1 cellular context compared by ENCODE assay signal in the genomic region with DNA sequence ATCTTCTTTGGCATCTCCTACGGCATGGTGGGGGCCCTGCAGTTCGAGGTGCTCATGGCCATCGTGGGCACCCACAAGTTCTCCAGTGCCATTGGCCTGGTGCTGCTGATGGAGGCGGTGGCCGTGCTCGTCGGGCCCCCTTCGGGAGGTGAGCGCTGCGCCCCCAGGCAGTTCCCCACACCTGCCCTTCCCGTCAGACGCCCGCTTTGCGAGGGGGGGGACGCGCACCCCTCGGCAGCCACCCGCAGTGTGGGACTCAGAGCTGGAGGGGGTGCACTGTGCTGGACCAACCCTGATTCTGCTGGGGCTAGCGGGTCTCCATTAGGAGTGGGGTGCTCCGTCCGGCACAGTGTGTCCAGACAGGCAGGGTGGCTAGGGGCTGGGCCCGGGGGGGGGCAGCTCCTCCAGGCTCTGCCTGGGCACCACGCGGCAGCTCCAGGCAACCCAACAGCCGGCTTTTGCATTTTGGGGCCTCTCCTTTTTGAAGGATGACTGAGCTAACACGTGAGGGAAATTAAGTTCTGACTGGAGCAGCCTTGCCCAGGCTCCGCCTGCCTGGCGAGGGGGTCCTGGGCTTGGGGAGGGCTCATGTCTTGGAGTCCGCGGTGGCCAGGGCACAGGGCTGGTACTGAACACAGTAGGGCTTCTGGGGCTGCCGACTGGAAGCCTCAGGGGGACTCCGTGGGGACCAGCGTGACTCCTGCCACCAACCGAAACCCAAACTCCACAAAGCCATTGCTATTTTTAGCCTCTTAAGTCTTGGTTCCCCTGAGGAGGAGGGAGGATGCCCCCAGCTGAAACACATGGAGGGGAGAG.
TF ChIP-seq lines count a peak whose summit lies in the region.

No MANE protein-coding gene starts in this region.

TF ChIP-seq in K562, 482 proteins besides CTCF, POLR2A, EP300 and RAD21:
- TF ChIP-seq HNRNPL (IDR thresholded peaks at IDR 0.05; ENCODE audit: low read depth, low read length) (0 out of 2 replicates have a peak, but pooled peaks have one; percentile 12), KAT7 (CRISPR knock-in tag; IDR thresholded peaks at IDR 0.05; ENCODE audit: borderline replicate concordance) (0 out of 2 replicates have a peak, but pooled peaks have one; percentile 69), POLR2G (IDR thresholded peaks at IDR 0.05; ENCODE audit: low read depth, low read length) (peak; percentile 53), MEF2A (IDR thresholded peaks at IDR 0.05; ENCODE audit: control insufficient read depth, low read depth, low read length) (peak; percentile 46; the same call in 1 of the 2 replicates), U2AF1 (optimal IDR thresholded peaks at IDR 0.05; ENCODE audit: low read depth, low read length) (no peak)
- TF ChIP-seq, protein P1, sequence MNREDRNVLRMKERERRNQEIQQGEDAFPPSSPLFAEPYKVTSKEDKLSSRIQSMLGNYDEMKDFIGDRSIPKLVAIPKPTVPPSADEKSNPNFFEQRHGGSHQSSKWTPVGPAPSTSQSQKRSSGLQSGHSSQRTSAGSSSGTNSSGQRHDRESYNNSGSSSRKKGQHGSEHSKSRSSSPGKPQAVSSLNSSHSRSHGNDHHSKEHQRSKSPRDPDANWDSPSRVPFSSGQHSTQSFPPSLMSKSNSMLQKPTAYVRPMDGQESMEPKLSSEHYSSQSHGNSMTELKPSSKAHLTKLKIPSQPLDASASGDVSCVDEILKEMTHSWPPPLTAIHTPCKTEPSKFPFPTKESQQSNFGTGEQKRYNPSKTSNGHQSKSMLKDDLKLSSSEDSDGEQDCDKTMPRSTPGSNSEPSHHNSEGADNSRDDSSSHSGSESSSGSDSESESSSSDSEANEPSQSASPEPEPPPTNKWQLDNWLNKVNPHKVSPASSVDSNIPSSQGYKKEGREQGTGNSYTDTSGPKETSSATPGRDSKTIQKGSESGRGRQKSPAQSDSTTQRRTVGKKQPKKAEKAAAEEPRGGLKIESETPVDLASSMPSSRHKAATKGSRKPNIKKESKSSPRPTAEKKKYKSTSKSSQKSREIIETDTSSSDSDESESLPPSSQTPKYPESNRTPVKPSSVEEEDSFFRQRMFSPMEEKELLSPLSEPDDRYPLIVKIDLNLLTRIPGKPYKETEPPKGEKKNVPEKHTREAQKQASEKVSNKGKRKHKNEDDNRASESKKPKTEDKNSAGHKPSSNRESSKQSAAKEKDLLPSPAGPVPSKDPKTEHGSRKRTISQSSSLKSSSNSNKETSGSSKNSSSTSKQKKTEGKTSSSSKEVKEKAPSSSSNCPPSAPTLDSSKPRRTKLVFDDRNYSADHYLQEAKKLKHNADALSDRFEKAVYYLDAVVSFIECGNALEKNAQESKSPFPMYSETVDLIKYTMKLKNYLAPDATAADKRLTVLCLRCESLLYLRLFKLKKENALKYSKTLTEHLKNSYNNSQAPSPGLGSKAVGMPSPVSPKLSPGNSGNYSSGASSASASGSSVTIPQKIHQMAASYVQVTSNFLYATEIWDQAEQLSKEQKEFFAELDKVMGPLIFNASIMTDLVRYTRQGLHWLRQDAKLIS (CRISPR knock-in tag; IDR thresholded peaks at IDR 0.05), result 0 out of 2 replicates have a peak, but pooled peaks have one; percentile 45
- TF ChIP-seq, protein P2, sequence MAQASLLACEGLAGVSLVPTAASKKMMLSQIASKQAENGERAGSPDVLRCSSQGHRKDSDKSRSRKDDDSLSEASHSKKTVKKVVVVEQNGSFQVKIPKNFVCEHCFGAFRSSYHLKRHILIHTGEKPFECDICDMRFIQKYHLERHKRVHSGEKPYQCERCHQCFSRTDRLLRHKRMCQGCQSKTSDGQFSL (CRISPR knock-in tag; IDR thresholded peaks at IDR 0.05), result peak; percentile 77
- TF ChIP-seq, protein P2 (tag; IDR thresholded peaks at IDR 0.05), result no peak
- TF ChIP-seq, protein P3, sequence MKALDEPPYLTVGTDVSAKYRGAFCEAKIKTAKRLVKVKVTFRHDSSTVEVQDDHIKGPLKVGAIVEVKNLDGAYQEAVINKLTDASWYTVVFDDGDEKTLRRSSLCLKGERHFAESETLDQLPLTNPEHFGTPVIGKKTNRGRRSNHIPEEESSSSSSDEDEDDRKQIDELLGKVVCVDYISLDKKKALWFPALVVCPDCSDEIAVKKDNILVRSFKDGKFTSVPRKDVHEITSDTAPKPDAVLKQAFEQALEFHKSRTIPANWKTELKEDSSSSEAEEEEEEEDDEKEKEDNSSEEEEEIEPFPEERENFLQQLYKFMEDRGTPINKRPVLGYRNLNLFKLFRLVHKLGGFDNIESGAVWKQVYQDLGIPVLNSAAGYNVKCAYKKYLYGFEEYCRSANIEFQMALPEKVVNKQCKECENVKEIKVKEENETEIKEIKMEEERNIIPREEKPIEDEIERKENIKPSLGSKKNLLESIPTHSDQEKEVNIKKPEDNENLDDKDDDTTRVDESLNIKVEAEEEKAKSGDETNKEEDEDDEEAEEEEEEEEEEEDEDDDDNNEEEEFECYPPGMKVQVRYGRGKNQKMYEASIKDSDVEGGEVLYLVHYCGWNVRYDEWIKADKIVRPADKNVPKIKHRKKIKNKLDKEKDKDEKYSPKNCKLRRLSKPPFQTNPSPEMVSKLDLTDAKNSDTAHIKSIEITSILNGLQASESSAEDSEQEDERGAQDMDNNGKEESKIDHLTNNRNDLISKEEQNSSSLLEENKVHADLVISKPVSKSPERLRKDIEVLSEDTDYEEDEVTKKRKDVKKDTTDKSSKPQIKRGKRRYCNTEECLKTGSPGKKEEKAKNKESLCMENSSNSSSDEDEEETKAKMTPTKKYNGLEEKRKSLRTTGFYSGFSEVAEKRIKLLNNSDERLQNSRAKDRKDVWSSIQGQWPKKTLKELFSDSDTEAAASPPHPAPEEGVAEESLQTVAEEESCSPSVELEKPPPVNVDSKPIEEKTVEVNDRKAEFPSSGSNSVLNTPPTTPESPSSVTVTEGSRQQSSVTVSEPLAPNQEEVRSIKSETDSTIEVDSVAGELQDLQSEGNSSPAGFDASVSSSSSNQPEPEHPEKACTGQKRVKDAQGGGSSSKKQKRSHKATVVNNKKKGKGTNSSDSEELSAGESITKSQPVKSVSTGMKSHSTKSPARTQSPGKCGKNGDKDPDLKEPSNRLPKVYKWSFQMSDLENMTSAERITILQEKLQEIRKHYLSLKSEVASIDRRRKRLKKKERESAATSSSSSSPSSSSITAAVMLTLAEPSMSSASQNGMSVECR (CRISPR knock-in tag; IDR thresholded peaks at IDR 0.05), result no peak
